ENCODE assay signal across 5 cellular contexts in genomic region chr1:202064889-202065332, GRCh38. TPM values are rescaled to one million over a fixed set of nuclear protein-coding genes. Genes with fewer than 3 reads are reported as not detected.
"Had no signal": no experiment of that assay in that cellular context is flagged by ENCODE, and none has a peak within 500 bp of the region (broad histone marks: within the 10 kb centered on the region; RNA-seq: fewer than 3 reads in every experiment).

No MANE protein-coding gene starts in this region.

RNA-seq across cellular contexts. Expression of gene ELF3, which starts 54.5 kb away (rescaled TPM):
- total RNA-seq: GM23248, HT1080 had no signal
- polyA plus RNA-seq: GM23248, IgD-negative memory B cell had no signal

RNA-seq across cellular contexts. Expression of gene GPR37L1, which starts 57.8 kb away (rescaled TPM):
- total RNA-seq: GM23248, HepG2, HFFc6, HT1080 had no signal
